ENCODE assay signal across 1 cellular context in the genomic region with DNA sequence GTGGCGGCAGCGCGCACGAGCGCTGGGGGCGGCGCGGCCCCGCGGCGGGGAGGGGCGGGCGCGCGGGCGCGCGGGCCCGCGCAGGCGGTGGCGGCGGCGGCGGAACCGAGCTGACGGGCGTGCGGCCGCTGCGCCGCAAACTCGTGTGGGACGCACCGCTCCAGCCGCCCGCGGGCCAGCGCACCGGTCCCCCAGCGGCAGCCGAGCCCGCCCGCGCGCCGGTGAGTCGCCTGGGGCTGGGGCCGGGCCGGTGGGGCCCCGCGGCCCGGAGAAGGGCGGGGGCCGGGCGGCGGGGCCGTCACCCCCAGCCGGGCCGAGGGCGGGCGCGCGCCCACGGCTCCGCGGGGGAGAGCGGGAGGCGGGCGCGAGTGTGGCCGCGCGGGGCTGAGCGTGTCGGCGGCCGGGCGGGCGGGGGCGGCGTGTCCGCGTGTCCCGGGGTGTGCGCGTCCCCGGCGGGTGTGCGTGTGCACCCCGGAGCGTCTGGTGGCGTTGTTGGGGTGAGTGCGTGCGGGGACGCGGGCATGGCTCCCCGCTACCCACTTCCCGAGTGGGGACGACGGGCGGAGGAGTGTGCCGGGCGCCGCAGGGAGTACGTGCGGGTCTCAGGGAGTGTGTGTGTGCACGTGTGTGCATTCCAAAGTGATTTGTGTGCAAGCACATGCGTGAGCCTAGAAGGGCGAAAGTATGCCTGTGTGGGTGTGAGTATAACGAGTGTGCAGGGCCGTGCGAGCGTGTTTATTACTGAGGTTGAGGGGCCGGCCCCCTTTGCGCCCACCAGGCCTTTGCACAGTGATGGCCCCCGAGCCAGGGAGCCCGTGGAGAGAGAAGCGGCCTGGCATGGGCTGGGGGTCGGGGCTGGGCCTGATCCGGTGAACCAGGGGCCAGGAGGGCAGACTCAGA.
A peak's percentile ranks its signal among the peaks of the same experiment; 100 is the strongest.
TF ChIP-seq lines count a peak whose summit lies in the region.

A gene (plus strand): TSS at position 85 of the 900 bp plus-strand sequence. CDS start 44,016 bp downstream, outside the sequence.

TF ChIP-seq in GM12878, 131 proteins besides CTCF, POLR2A, EP300 and RAD21 (continued from another document):
- TF ChIP-seq, protein P1, sequence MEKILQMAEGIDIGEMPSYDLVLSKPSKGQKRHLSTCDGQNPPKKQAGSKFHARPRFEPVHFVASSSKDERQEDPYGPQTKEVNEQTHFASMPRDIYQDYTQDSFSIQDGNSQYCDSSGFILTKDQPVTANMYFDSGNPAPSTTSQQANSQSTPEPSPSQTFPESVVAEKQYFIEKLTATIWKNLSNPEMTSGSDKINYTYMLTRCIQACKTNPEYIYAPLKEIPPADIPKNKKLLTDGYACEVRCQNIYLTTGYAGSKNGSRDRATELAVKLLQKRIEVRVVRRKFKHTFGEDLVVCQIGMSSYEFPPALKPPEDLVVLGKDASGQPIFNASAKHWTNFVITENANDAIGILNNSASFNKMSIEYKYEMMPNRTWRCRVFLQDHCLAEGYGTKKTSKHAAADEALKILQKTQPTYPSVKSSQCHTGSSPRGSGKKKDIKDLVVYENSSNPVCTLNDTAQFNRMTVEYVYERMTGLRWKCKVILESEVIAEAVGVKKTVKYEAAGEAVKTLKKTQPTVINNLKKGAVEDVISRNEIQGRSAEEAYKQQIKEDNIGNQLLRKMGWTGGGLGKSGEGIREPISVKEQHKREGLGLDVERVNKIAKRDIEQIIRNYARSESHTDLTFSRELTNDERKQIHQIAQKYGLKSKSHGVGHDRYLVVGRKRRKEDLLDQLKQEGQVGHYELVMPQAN (conservative IDR thresholded peaks at IDR 0.05): peak; percentile 74
- TF ChIP-seq, protein P2, sequence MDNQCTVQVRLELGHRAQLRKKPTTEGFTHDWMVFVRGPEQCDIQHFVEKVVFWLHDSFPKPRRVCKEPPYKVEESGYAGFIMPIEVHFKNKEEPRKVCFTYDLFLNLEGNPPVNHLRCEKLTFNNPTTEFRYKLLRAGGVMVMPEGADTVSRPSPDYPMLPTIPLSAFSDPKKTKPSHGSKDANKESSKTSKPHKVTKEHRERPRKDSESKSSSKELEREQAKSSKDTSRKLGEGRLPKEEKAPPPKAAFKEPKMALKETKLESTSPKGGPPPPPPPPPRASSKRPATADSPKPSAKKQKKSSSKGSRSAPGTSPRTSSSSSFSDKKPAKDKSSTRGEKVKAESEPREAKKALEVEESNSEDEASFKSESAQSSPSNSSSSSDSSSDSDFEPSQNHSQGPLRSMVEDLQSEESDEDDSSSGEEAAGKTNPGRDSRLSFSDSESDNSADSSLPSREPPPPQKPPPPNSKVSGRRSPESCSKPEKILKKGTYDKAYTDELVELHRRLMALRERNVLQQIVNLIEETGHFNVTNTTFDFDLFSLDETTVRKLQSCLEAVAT (IDR thresholded peaks at IDR 0.05): peak; percentile 86
- TF ChIP-seq IKZF1 (conservative IDR thresholded peaks at IDR 0.05) (peak; percentile 45), MEF2B (IDR thresholded peaks at IDR 0.05; ENCODE audit: partially characterized antibody, poor library complexity, severe bottlenecking) (peak; percentile 49), KDM1A (IDR thresholded peaks at IDR 0.05; ENCODE audit: borderline replicate concordance) (no peak), ZSCAN29 (IDR thresholded peaks at IDR 0.05) (no peak), PAX8 (IDR thresholded peaks at IDR 0.05) (no peak), YY1 (IDR thresholded peaks at IDR 0.05; ENCODE audit: low read depth, low read length) (peak; percentile 57; the same call in 1 of the 2 replicates), BACH1 (IDR thresholded peaks at IDR 0.05; ENCODE audit: borderline replicate concordance) (peak; percentile 92), ATF7 (IDR thresholded peaks at IDR 0.05; ENCODE audit: low read depth) (no peak), ZNF24 (IDR thresholded peaks at IDR 0.05) (no peak), GATAD2B (conservative IDR thresholded peaks at IDR 0.05; ENCODE audit: low read depth) (peak; percentile 83), CREM (IDR thresholded peaks at IDR 0.05; ENCODE audit: low read depth) (no peak), NFXL1 (IDR thresholded peaks at IDR 0.05; ENCODE audit: borderline replicate concordance) (no peak), HDGF (IDR thresholded peaks at IDR 0.05) (peak; percentile 80; the same call in 1 of the 2 replicates), POLR2AphosphoS5 (IDR thresholded peaks at IDR 0.05; ENCODE audit: low read length) (peak; percentile 70; the same call in 1 of the 2 replicates), DPF2 (IDR thresholded peaks at IDR 0.05) (peak; percentile 73), LARP7 (IDR thresholded peaks at IDR 0.05) (peak; percentile 69), CBX5 (IDR thresholded peaks at IDR 0.05; ENCODE audit: low read depth) (no peak), IKZF2 (IDR thresholded peaks at IDR 0.05) (peak in 1 of 2 experiments; percentile 38; a peak in 2 of 4 replicates), MXI1 (IDR thresholded peaks at IDR 0.05; ENCODE audit: low read depth, low read length) (peak; percentile 47; the same call in 1 of the 2 replicates)
- TF ChIP-seq, protein P3, sequence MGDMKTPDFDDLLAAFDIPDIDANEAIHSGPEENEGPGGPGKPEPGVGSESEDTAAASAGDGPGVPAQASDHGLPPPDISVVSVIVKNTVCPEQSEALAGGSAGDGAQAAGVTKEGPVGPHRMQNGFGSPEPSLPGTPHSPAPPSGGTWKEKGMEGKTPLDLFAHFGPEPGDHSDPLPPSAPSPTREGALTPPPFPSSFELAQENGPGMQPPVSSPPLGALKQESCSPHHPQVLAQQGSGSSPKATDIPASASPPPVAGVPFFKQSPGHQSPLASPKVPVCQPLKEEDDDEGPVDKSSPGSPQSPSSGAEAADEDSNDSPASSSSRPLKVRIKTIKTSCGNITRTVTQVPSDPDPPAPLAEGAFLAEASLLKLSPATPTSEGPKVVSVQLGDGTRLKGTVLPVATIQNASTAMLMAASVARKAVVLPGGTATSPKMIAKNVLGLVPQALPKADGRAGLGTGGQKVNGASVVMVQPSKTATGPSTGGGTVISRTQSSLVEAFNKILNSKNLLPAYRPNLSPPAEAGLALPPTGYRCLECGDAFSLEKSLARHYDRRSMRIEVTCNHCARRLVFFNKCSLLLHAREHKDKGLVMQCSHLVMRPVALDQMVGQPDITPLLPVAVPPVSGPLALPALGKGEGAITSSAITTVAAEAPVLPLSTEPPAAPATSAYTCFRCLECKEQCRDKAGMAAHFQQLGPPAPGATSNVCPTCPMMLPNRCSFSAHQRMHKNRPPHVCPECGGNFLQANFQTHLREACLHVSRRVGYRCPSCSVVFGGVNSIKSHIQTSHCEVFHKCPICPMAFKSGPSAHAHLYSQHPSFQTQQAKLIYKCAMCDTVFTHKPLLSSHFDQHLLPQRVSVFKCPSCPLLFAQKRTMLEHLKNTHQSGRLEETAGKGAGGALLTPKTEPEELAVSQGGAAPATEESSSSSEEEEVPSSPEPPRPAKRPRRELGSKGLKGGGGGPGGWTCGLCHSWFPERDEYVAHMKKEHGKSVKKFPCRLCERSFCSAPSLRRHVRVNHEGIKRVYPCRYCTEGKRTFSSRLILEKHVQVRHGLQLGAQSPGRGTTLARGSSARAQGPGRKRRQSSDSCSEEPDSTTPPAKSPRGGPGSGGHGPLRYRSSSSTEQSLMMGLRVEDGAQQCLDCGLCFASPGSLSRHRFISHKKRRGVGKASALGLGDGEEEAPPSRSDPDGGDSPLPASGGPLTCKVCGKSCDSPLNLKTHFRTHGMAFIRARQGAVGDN (IDR thresholded peaks at IDR 0.05): no peak; the same call in 1 of the 2 replicates
- TF ChIP-seq, protein P4, sequence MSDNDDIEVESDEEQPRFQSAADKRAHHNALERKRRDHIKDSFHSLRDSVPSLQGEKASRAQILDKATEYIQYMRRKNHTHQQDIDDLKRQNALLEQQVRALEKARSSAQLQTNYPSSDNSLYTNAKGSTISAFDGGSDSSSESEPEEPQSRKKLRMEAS (IDR thresholded peaks at IDR 0.05; ENCODE audit: low read depth, low read length): 0 out of 2 replicates have a peak, but pooled peaks have one; percentile 36
